ENCODE assay signal across 15 cellular contexts in genomic region chr1:183186820-183187219, GRCh38. TPM values are rescaled to one million over a fixed set of nuclear protein-coding genes. Genes with fewer than 3 reads are reported as not detected.
A peak's percentile ranks its signal among the peaks of the same experiment; 100 is the strongest.
DNase-seq lines count a peak whose midpoint lies in the region; ATAC-seq, FAIRE-seq and TF ChIP-seq lines count a peak whose summit lies in the region.
"Had no signal": no experiment of that assay in that cellular context is flagged by ENCODE, and none has a peak within 500 bp of the region (broad histone marks: within the 10 kb centered on the region; RNA-seq: fewer than 3 reads in every experiment).

No MANE protein-coding gene starts in this region.

- no peaks in the 10 kb centered on the region for H4K20me1 ChIP-seq in HCT116 (ENCODE audit: insufficient read depth)

- peak overlapping the region; percentile 70 to 72 for H3K4me3 ChIP-seq in HCT116 (replicated peaks in 1 of 2; ENCODE audit: low read depth in 1 of 2, low read length in 2 of 2)
- H3K4me3 ChIP-seq in bronchial epithelial cell (ENCODE audit: low read depth, low read length): peak overlapping the region; percentile 91
- peak overlapping the region; percentile 74 for H3K4me3 ChIP-seq in iPS-20b (ENCODE audit: low read length)
- H3K4me3 ChIP-seq: thoracic aorta had no signal

- no peak for FAIRE-seq in bronchial epithelial cell (lab: Jason Lieb, UNC)

- H3K79me2 ChIP-seq in HCT116 (ENCODE audit: insufficient read depth, low read length): no peaks in the 10 kb centered on the region

- no peak for TF ChIP-seq POLR2A in HCT116 (IDR thresholded peaks at IDR 0.05; ENCODE audit: borderline replicate concordance, extremely low read depth, insufficient read depth, insufficient read length)

- peak overlapping the region; percentile 92 for H3K4me2 ChIP-seq in HCT116 (ENCODE audit: low read length)

- ATAC-seq in HCT116: no peak
- no peak for ATAC-seq in HG02840 (IDR thresholded peaks at IDR 0.05; ENCODE audit: low FRiP score, unreplicated experiment)

- TF ChIP-seq RAD21 in HCT116 (IDR thresholded peaks at IDR 0.05; ENCODE audit: low read depth): no peak

- H3K9me3 ChIP-seq in HCT116 (ENCODE audit: control insufficient read depth in 1 of 2, insufficient read depth in 1 of 2, low read depth in 1 of 2, low read length in 2 of 2) (no peaks in the 10 kb centered on the region), iPS-20b (ENCODE audit: insufficient read depth, low read depth, low read length) (no peaks in the 10 kb centered on the region)
- H3K9me3 ChIP-seq: prostate gland, thoracic aorta had no signal

- RAD21 ChIA-PET in HCT116 (lab: Charles Lee; ENCODE audit: low non-redundant PET in 1 of 2, low total read pairs in 2 of 2, uncharacterized antibody in 2 of 2, unreplicated experiment in 2 of 2): no interaction called here

- no peak overlapping the region for H2AFZ ChIP-seq in HCT116 (ENCODE audit: low read depth, low read length, poor library complexity, severe bottlenecking)

- H3K4me3 Mint-ChIP-seq in progenitor cell of endocrine pancreas (ENCODE audit: low read depth): peak overlapping the region; percentile 77
- H3K4me3 Mint-ChIP-seq: activated B cell treated with CpG ODN at 0.5 μM for 24 hours, immature natural killer cell had no signal

- intact Hi-C loops in HCT116 (cut with micrococcal nuclease): loop anchor here (1.0 to 5.0 kb wide), 3 partner anchors 165 to 865 kb away; partner anchors contain the start of genes LAMC1 and TSEN15

- H3K27me3 ChIP-seq in HCT116 (ENCODE audit: insufficient read depth, low read length) (no peaks in the 10 kb centered on the region), bronchial epithelial cell (ENCODE audit: control insufficient read depth, insufficient read depth, low read length) (no peaks in the 10 kb centered on the region), iPS-20b (ENCODE audit: insufficient read depth, low read length) (peaks cover 25% of the 10 kb centered on the region; the same call in 1 of the 2 replicates)

- H3K36me3 Mint-ChIP-seq in progenitor cell of endocrine pancreas (ENCODE audit: insufficient read depth): no peaks in the 10 kb centered on the region
- H3K36me3 Mint-ChIP-seq: immature natural killer cell had no signal

- TSS peak; percentile 64 for BruUV-seq in HCT116 (replicated peaks; lab: Mats Ljungman, UMichigan)

- no peak overlapping the region for H3K27ac Mint-ChIP-seq in progenitor cell of endocrine pancreas
- H3K27ac Mint-ChIP-seq: activated B cell treated with CpG ODN at 0.5 μM for 24 hours, immature natural killer cell had no signal

- H3K27ac ChIP-seq in HCT116 (ENCODE audit: low read depth, low read length) (peak overlapping the region; percentile 68), iPS-20b (ENCODE audit: low read length) (no peak overlapping the region)
- H3K27ac ChIP-seq: thoracic aorta had no signal

- TF ChIP-seq CTCF in HCT116 (IDR thresholded peaks at IDR 0.05 in 2 of 3, conservative IDR thresholded peaks at IDR 0.05 in 1 of 3; ENCODE audit: borderline replicate concordance in 1 of 3, insufficient read depth in 1 of 3, low read depth in 2 of 3, low read length in 2 of 3) (no peak), bronchial epithelial cell (IDR thresholded peaks at IDR 0.05; ENCODE audit: insufficient read depth, low read length, severe bottlenecking) (no peak), progenitor cell of endocrine pancreas (IDR thresholded peaks at IDR 0.05; ENCODE audit: unreplicated experiment) (no peak)

- H3K4me1 ChIP-seq in HCT116 (ENCODE audit: control insufficient read depth in 1 of 2, insufficient read depth in 2 of 2, low read length in 2 of 2) (peaks cover 9 to 37% of the 10 kb centered on the region in 2 experiments), iPS-20b (ENCODE audit: insufficient read depth, low read length) (peaks cover 6% of the 10 kb centered on the region; the same call in 1 of the 2 replicates)
- H3K4me1 ChIP-seq: prostate gland had no signal

- peaks cover 31% of the 10 kb centered on the region for H3K27me3 Mint-ChIP-seq in progenitor cell of endocrine pancreas

- no peaks in the 10 kb centered on the region for H3K9me3 Mint-ChIP-seq in progenitor cell of endocrine pancreas (ENCODE audit: low read depth)
- H3K9me3 Mint-ChIP-seq: activated B cell treated with CpG ODN at 0.5 μM for 24 hours had no signal

- H3K4me1 Mint-ChIP-seq in progenitor cell of endocrine pancreas (ENCODE audit: low read depth): peaks cover 7% of the 10 kb centered on the region
- H3K4me1 Mint-ChIP-seq: immature natural killer cell had no signal

- H3K36me3 ChIP-seq in HCT116 (ENCODE audit: control insufficient read depth in 1 of 2, insufficient read depth in 2 of 2, low read length in 2 of 2): no peaks in the 10 kb centered on the region
- no peaks in the 10 kb centered on the region for H3K36me3 ChIP-seq in bronchial epithelial cell (ENCODE audit: control insufficient read depth, insufficient read depth, low read length)
- no peaks in the 10 kb centered on the region for H3K36me3 ChIP-seq in iPS-20b (ENCODE audit: insufficient read depth, low read depth, low read length)
- H3K36me3 ChIP-seq: prostate gland, thoracic aorta had no signal

- CTCF ChIA-PET in HCT116 (lab: Charles Lee): no interaction called here

- DNase-seq in HCT116 (ENCODE audit: low read depth, low spot score): no peak
- DNase-seq in bronchial epithelial cell (ENCODE audit: low read depth): no peak
- DNase-seq in progenitor cell of endocrine pancreas (ENCODE audit: low spot score, unreplicated experiment): no peak
- no peak for DNase-seq in DMS53 (lab: John Stamatoyannopoulos, UW)
- no peak for DNase-seq in NCI-H748 treated with DMSO at 0.1 percent for 48 hours (lab: John Stamatoyannopoulos, UW)
- no peak for DNase-seq in occipital lobe (lab: John Stamatoyannopoulos, UW)
- DNase-seq: activated B cell treated with CpG ODN at 0.5 μM for 24 hours; activated effector memory CD4-positive, alpha-beta T cell treated with anti-CD3 and anti-CD28 coated beads, Interleukin-2, amount 50 U/mL, for 16 hours; immature natural killer cell; NCI-H187 treated with DMSO at 0.1 percent for 48 hours; T-helper 1 cell had no signal

- H3K9ac ChIP-seq in HCT116 (ENCODE audit: low read length) (peak overlapping the region; percentile 76), iPS-20b (ENCODE audit: low read depth, low read length) (peak overlapping the region; percentile 78; the same call in 1 of the 2 replicates)

- H3K9me2 ChIP-seq in HCT116 (ENCODE audit: insufficient read depth): no peaks in the 10 kb centered on the region

- POLR2A ChIA-PET in HCT116 (lab: Charles Lee): interaction anchor here (1.0 kb wide), 1 partner anchor 9 kb away, joined by 4 read pairs; no protein-coding TSS in a partner anchor

TF ChIP-seq in HCT116, 20 proteins besides CTCF, POLR2A, EP300 and RAD21:
- no peak for TF ChIP-seq ZNF274 (IDR thresholded peaks at IDR 0.05; ENCODE audit: low read depth, low read length)
- TF ChIP-seq POLR2AphosphoS5 (IDR thresholded peaks at IDR 0.05; ENCODE audit: low read depth, low read length): no peak
- TF ChIP-seq YY1 (IDR thresholded peaks at IDR 0.05; ENCODE audit: extremely low read depth, insufficient replicate concordance, low read depth, low read length): no peak
- no peak for TF ChIP-seq ATF3 (IDR thresholded peaks at IDR 0.05)
- no peak for TF ChIP-seq EZH2phosphoT487 (IDR thresholded peaks at IDR 0.05; ENCODE audit: borderline replicate concordance)
- TF ChIP-seq TCF7L2 (IDR thresholded peaks at IDR 0.05; ENCODE audit: borderline replicate concordance, extremely low read depth, insufficient read depth, insufficient read length): no peak
- no peak for TF ChIP-seq CBX3 (IDR thresholded peaks at IDR 0.05; ENCODE audit: low read depth)
- no peak for TF ChIP-seq ELF1 (IDR thresholded peaks at IDR 0.05; ENCODE audit: borderline replicate concordance, low read depth)
- no peak for TF ChIP-seq EGR1 (IDR thresholded peaks at IDR 0.05; ENCODE audit: low read depth)
- no peak for TF ChIP-seq JUND (IDR thresholded peaks at IDR 0.05)
- TF ChIP-seq FOSL1 (IDR thresholded peaks at IDR 0.05; ENCODE audit: low read depth): no peak
- no peak for TF ChIP-seq EZH2 (IDR thresholded peaks at IDR 0.05)
- TF ChIP-seq SIN3A (IDR thresholded peaks at IDR 0.05; ENCODE audit: low read depth): no peak

RNA-seq across cellular contexts. Expression of gene LAMC2, which starts 0.8 kb away (rescaled TPM):
- total RNA-seq in HCT116 (2021; ENCODE audit: unreplicated experiment) (22.2 TPM), bronchial epithelial cell (1,014 and 1,840 TPM in 2 replicates), progenitor cell of endocrine pancreas (4.5 and 5.8 TPM in 2 replicates), occipital lobe (0.16 TPM)
- polyA plus RNA-seq in HCT116 (2012): 43.6 and 44.3 TPM in 2 replicates
- total RNA-seq: activated B cell treated with CpG ODN at 0.5 μM for 24 hours had no signal
- polyA plus RNA-seq: immature natural killer cell had no signal

Comparison
In these comparisons a context has a peak if more than half of its experiments do, and no peak if none do; other contexts are left out.
1. RNA of gene LAMC2, which starts 0.8 kb away (total RNA-seq): 1,014 to 1,840 TPM in bronchial epithelial cell; 22.2 TPM in HCT116 (single experiment), 4.5 to 5.8 TPM in progenitor cell of endocrine pancreas and 0.16 TPM in occipital lobe (single experiment); every median in the first group is over 10 times any median in the second.
2. Peak in every context shown above with its lines, with median percentiles within 50 percentile points of each other: H3K4me3 ChIP-seq.